Comparison of ENCODE assay signal across 8 cellular contexts in the genomic region with DNA sequence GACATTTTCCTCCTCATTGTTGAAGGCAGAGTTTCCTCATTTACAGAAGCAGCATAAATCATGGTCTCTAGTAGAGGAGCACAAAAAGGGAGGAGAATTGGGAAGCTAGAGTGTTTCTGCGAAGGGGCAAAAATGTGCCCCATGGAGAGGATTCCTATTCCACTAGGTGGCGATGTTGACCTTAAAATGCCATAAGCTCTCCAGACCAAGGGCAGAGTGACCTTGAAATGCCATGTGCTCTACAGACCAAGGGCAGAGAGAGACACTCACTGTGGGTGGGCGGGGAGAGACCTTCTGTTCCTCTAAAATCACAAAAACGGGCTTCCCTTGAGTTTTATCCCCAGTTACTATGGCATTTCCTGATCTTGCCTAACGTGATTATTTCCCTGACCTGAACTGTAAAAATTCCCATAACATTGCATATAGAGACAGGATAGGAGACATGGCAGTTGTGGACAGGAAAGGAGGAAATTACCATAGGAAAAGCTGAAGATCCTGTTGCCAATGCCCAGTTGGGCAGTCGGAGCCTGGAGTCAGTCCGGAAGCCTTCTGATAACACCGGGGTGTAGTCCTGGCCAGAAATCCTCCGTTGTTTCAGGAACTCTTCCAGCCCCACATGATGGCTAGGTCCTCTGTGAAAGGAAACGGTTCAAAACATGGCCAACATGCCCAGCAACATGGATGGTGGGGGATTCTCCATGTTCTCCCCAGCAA.
DNase-seq lines count a peak whose midpoint lies in the region; ATAC-seq and TF ChIP-seq lines count a peak whose summit lies in the region.

No MANE protein-coding gene starts in this region.

- ATAC-seq in GM19463 (IDR thresholded peaks at IDR 0.05; ENCODE audit: unreplicated experiment) (peak; percentile 94), HG02840 (IDR thresholded peaks at IDR 0.05; ENCODE audit: low FRiP score, unreplicated experiment) (no peak)

- H3K4me3 ChIP-seq in Loucy (ENCODE audit: low read length, poor library complexity, severe bottlenecking) = no peak overlapping the region

- no peak overlapping the region for H3K27ac Mint-ChIP-seq in activated CD4-positive, alpha-beta memory T cell treated with anti-CD3 and anti-CD28 coated beads, Interleukin-2, amount 10 ng/mL, durations not matched to agents 7 days and 5 days

- no peaks in the 10 kb centered on the region for H3K4me1 Mint-ChIP-seq in activated CD4-positive, alpha-beta memory T cell treated with anti-CD3 and anti-CD28 coated beads, Interleukin-2, amount 10 ng/mL, durations not matched to agents 7 days and 5 days

- H3K79me2 ChIP-seq in Loucy (ENCODE audit: insufficient read depth, low read length) = no peaks in the 10 kb centered on the region

- H3K4me3 Mint-ChIP-seq in activated CD4-positive, alpha-beta memory T cell treated with anti-CD3 and anti-CD28 coated beads, Interleukin-2, amount 10 ng/mL, durations not matched to agents 7 days and 5 days = no peak overlapping the region

- no peaks in the 10 kb centered on the region for H3K27me3 ChIP-seq in Loucy (ENCODE audit: insufficient read depth, low read length, poor library complexity, severe bottlenecking)

- H3K4me1 ChIP-seq in Loucy (ENCODE audit: insufficient read depth, low read length, poor library complexity, severe bottlenecking) = no peaks in the 10 kb centered on the region

- no peak overlapping the region for H3K4me2 ChIP-seq in Loucy (ENCODE audit: low read depth, low read length, poor library complexity, severe bottlenecking)

- H3K36me3 ChIP-seq in Loucy (ENCODE audit: insufficient read depth, low read length) = no peaks in the 10 kb centered on the region

- no peak overlapping the region for H3K9ac ChIP-seq in Loucy (ENCODE audit: low read depth, low read length, poor library complexity, severe bottlenecking)

- H3K36me3 Mint-ChIP-seq in activated CD4-positive, alpha-beta memory T cell treated with anti-CD3 and anti-CD28 coated beads, Interleukin-2, amount 10 ng/mL, durations not matched to agents 7 days and 5 days (ENCODE audit: low read depth) = no peaks in the 10 kb centered on the region

- TF ChIP-seq CTCF in Loucy (conservative IDR thresholded peaks at IDR 0.05; ENCODE audit: low read length) (peak; percentile 58), VCaP (conservative IDR thresholded peaks at IDR 0.05) (peak; percentile 65)

- no peaks in the 10 kb centered on the region for H4K20me1 ChIP-seq in Loucy (ENCODE audit: insufficient read depth, low read length, poor library complexity, severe bottlenecking)

- no peaks in the 10 kb centered on the region for H3F3A ChIP-seq in Loucy (ENCODE audit: low read depth)

- no peaks in the 10 kb centered on the region for H3K9me3 ChIP-seq in Loucy (ENCODE audit: insufficient read depth, low read depth, low read length)

- H2AFZ ChIP-seq in Loucy (ENCODE audit: low read length) = peak overlapping the region; percentile 19; the same call in 1 of the 2 replicates

- no peaks in the 10 kb centered on the region for H3K9me2 ChIP-seq in Loucy (replicated peaks; ENCODE audit: low read depth, low read length)

- POLR2A ChIA-PET in activated CD4-positive, alpha-beta memory T cell treated with anti-CD3 and anti-CD28 coated beads, Interleukin-2, amount 10 ng/mL, durations not matched to agents 7 days and 5 days (lab: Charles Lee) = no interaction called here

- DNase-seq in DMS153 treated with DMSO at 0.1 percent for 48 hours (lab: John Stamatoyannopoulos, UW; ENCODE audit: unreplicated experiment) (peak; percentile 1), DMS153 (lab: John Stamatoyannopoulos, UW) (no peak), kidney tubule cell (ENCODE audit: low spot score) (peak; percentile 33)
- DNase-seq in activated CD4-positive, alpha-beta memory T cell treated with anti-CD3 and anti-CD28 coated beads, Interleukin-2, amount 10 ng/mL, durations not matched to agents 7 days and 5 days = no peak

- H3K9me3 Mint-ChIP-seq in activated CD4-positive, alpha-beta memory T cell treated with anti-CD3 and anti-CD28 coated beads, Interleukin-2, amount 10 ng/mL, durations not matched to agents 7 days and 5 days = no peaks in the 10 kb centered on the region

- no peaks in the 10 kb centered on the region for H3K27me3 Mint-ChIP-seq in activated CD4-positive, alpha-beta memory T cell treated with anti-CD3 and anti-CD28 coated beads, Interleukin-2, amount 10 ng/mL, durations not matched to agents 7 days and 5 days

- CTCF ChIA-PET in activated CD4-positive, alpha-beta memory T cell treated with anti-CD3 and anti-CD28 coated beads, Interleukin-2, amount 10 ng/mL, durations not matched to agents 7 days and 5 days (lab: Charles Lee) = interaction anchor here (1.0 kb wide), 1 partner anchor 403 kb away, joined by 3 read pairs; no protein-coding TSS in a partner anchor

- no peak overlapping the region for H3K27ac ChIP-seq in VCaP

Comparison
In these comparisons a context has a peak if more than half of its experiments do, and no peak if none do; other contexts are left out.
1. DNase-seq: peak in DMS153 treated with DMSO at 0.1 percent for 48 hours (single experiment) and kidney tubule cell (single experiment); none in DMS153 (single experiment) and activated CD4-positive, alpha-beta memory T cell treated with anti-CD3 and anti-CD28 coated beads, Interleukin-2, amount 10 ng/mL, durations not matched to agents 7 days and 5 days (single experiment).